Comparison of ENCODE assay signal across 8 cellular contexts in genomic region chr12:53938276-53939140, GRCh38.
DNase-seq lines count a peak whose midpoint lies in the region; ATAC-seq and TF ChIP-seq lines count a peak whose summit lies in the region.

TSS of gene HOXC13 (plus strand) at chr12:53938831. CDS start at chr12:53938907, 76 bp downstream.

- peak; percentile 55 for DNase-seq in GM13976 (ENCODE audit: low spot score)
- peak; percentile 97 for DNase-seq in NCI-H1694 (lab: John Stamatoyannopoulos, UW)
- peak; percentile 71 to 73 for DNase-seq in activated T-cell treated with anti-CD3 and anti-CD28 coated beads, Interleukin-2, amount 50 U/mL, for 48 hours
- DNase-seq in iPS-NIHi7 (ENCODE audit: extremely low spot score), result peak; percentile 89
- DNase-seq in stimulated activated CD8-positive, alpha-beta memory T cell treated with anti-CD3 and anti-CD28 coated beads, Interleukin-4, amount 100 ng/mL, for 48 hours, result peak; percentile 71
- DNase-seq in activated effector memory CD4-positive, alpha-beta T cell treated with anti-CD3 and anti-CD28 coated beads, Interleukin-2, amount 50 U/mL, for 16 hours, result no peak

- in situ Hi-C loops in GM13976 (cut with MboI; ENCODE audit: low sequenced_read_pairs, unreplicated experiment), result no loop called here

- no peak for TF ChIP-seq CTCF in GM13976 (IDR thresholded peaks at IDR 0.05; ENCODE audit: borderline replicate concordance, control extremely low read depth, extremely low read depth, insufficient read depth, missing control alignments)

- ATAC-seq in GM18511 (IDR thresholded peaks at IDR 0.05; ENCODE audit: unreplicated experiment), result no peak
- no peak for ATAC-seq in HG02642 (IDR thresholded peaks at IDR 0.05; ENCODE audit: poor library complexity, unreplicated experiment)
